ENCODE assay signal across 8 cellular contexts in genomic region chr20:42364446-42364845, GRCh38.
"Had no signal": no experiment of that assay in that cellular context is flagged by ENCODE, and none has a peak within 500 bp of the region (broad histone marks: within the 10 kb centered on the region; RNA-seq: fewer than 3 reads in every experiment).

No MANE protein-coding gene starts in this region.

- H3K4me3 Mint-ChIP-seq: GM23338, H9, HFFc6 had no signal

- H3K27ac Mint-ChIP-seq: GM23338, H9, HFFc6 had no signal

- ATAC-seq: GM23338, HCT116 had no signal

- DNase-seq: GM23248, GOT3, H7, H9, HCEC 1CT, HFFc6 had no signal

- H3K9me3 Mint-ChIP-seq: H9 had no signal

- H3K4me1 Mint-ChIP-seq: GM23338 had no signal
